In the genomic region with DNA sequence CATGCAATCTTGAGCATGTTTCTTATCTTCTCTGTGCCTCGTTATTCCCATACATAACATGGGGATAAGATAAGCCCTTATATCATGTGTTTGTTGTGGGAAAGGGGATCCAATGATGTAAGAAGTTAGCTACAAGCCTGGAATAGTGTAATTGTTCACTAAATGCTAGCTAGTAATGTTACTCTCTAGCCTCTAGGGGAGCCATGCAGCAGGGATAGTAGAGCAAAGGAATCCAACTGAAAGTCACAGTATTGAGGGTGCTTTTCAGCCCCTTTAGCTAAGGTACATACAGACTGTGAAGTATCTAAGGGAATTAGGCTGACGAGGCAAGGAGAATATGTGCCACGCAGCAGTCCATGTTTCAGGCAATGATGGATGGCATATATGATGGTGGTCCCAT, we compare ENCODE assay signal across 9 cellular contexts. TPM values are rescaled to one million over a fixed set of nuclear protein-coding genes. Genes with fewer than 3 reads are reported as not detected.
A peak's percentile ranks its signal among the peaks of the same experiment; 100 is the strongest.
DNase-seq lines count a peak whose midpoint lies in the region; ATAC-seq, FAIRE-seq and TF ChIP-seq lines count a peak whose summit lies in the region.
"Had no signal": no experiment of that assay in that cellular context is flagged by ENCODE, and none has a peak within 500 bp of the region (broad histone marks: within the 10 kb centered on the region; RNA-seq: fewer than 3 reads in every experiment).

No MANE protein-coding gene starts in this region.

- H3K4me3 ChIP-seq in NB4 (ENCODE audit: low read depth, low read length) (no peak overlapping the region), endodermal cell (ENCODE audit: low read length) (no peak overlapping the region), small intestine (ENCODE audit: low read depth in 1 of 2, low read length in 2 of 2) (no peak overlapping the region)

- peak overlapping the region; percentile 60 for H3K27ac Mint-ChIP-seq in activated T-cell treated with anti-CD3 and anti-CD28 coated beads, Interleukin-2, amount 50 U/mL, for 24 hours
- H3K27ac Mint-ChIP-seq in endodermal cell, result no peak overlapping the region

- no peaks in the 10 kb centered on the region for H3K27me3 ChIP-seq in endodermal cell (ENCODE audit: control insufficient read depth, insufficient read depth, low read length, poor library complexity, severe bottlenecking)
- H3K27me3 ChIP-seq in small intestine (ENCODE audit: control insufficient read depth in 2 of 2, insufficient read depth in 2 of 2, low read length in 2 of 2), result no peaks in the 10 kb centered on the region

- no peaks in the 10 kb centered on the region for H3K27me3 Mint-ChIP-seq in activated T-cell treated with anti-CD3 and anti-CD28 coated beads, Interleukin-2, amount 50 U/mL, for 24 hours
- no peaks in the 10 kb centered on the region for H3K27me3 Mint-ChIP-seq in endodermal cell (ENCODE audit: insufficient read depth)

- H3K9me3 Mint-ChIP-seq in activated T-cell treated with anti-CD3 and anti-CD28 coated beads, Interleukin-2, amount 50 U/mL, for 24 hours, result no peaks in the 10 kb centered on the region
- H3K9me3 Mint-ChIP-seq in endodermal cell, result no peaks in the 10 kb centered on the region

- no peak for TF ChIP-seq POLR2A in NB4 (IDR thresholded peaks at IDR 0.05; ENCODE audit: extremely low read depth, insufficient read length)

- no peak overlapping the region for H3K9ac ChIP-seq in endodermal cell (ENCODE audit: extremely low read depth, low read length, poor library complexity, severe bottlenecking)

- ATAC-seq in GM21529 (IDR thresholded peaks at IDR 0.05; ENCODE audit: unreplicated experiment), result no peak

- no peaks in the 10 kb centered on the region for H3K36me3 Mint-ChIP-seq in activated T-cell treated with anti-CD3 and anti-CD28 coated beads, Interleukin-2, amount 50 U/mL, for 24 hours (ENCODE audit: low read depth)
- H3K36me3 Mint-ChIP-seq in endodermal cell (ENCODE audit: low read depth), result no peaks in the 10 kb centered on the region

- no peak for FAIRE-seq in small intestine (lab: Jason Lieb, UNC)
- FAIRE-seq: colon had no signal

- TF ChIP-seq CTCF in NB4 (IDR thresholded peaks at IDR 0.05; ENCODE audit: low read depth, low read length) (peak; percentile 70), endodermal cell (conservative IDR thresholded peaks at IDR 0.05) (peak; percentile 82)

- H3K36me3 ChIP-seq in endodermal cell (ENCODE audit: control insufficient read depth, insufficient read depth, low read length) (no peaks in the 10 kb centered on the region), small intestine (ENCODE audit: control insufficient read depth in 2 of 2, insufficient read depth in 2 of 2, low read length in 2 of 2) (no peaks in the 10 kb centered on the region)

- H3K4me1 Mint-ChIP-seq in activated T-cell treated with anti-CD3 and anti-CD28 coated beads, Interleukin-2, amount 50 U/mL, for 24 hours (ENCODE audit: low read depth), result peaks cover 61% of the 10 kb centered on the region
- H3K4me1 Mint-ChIP-seq in endodermal cell, result no peaks in the 10 kb centered on the region

- WGBS in endodermal cell (ENCODE audit: insufficient coverage in 1 of 2, insufficient read length in 1 of 2), 2 experiments, result 62 to 67% methylated on average over 2 to 3 of the region's 3 CpGs
- WGBS in small intestine, 3 donors, result 58 to 65% (median 64%) methylated on average over 3 of the region's 3 CpGs

- H3K4me1 ChIP-seq in endodermal cell (ENCODE audit: control insufficient read depth, insufficient read depth, low read length) (no peaks in the 10 kb centered on the region), small intestine (ENCODE audit: control insufficient read depth in 2 of 2, insufficient read depth in 1 of 2, low read depth in 1 of 2, low read length in 1 of 2) (no peaks in the 10 kb centered on the region)

- no peak overlapping the region for H3K4me3 Mint-ChIP-seq in activated T-cell treated with anti-CD3 and anti-CD28 coated beads, Interleukin-2, amount 50 U/mL, for 24 hours
- no peak overlapping the region for H3K4me3 Mint-ChIP-seq in endodermal cell

- no peak for DNase-seq in activated T-cell treated with anti-CD3 and anti-CD28 coated beads, Interleukin-2, amount 50 U/mL, for 24 hours
- no peak for DNase-seq in activated T-cell treated with anti-CD3 and anti-CD28 coated beads for 4 hours
- DNase-seq in NB4 (ENCODE audit: low read depth), result peak; percentile 25
- peak; percentile 64 for DNase-seq in endodermal cell
- peak; percentile 13 for DNase-seq in small intestine
- DNase-seq in activated CD4-positive, alpha-beta T cell treated with anti-CD3 and anti-CD28 coated beads, Interleukin-2, amount 50 U/mL, for 4 hours, result no peak
- DNase-seq in cerebellar nuclear complex (lab: John Stamatoyannopoulos, UW), result no peak

- H3K27ac ChIP-seq in endodermal cell (ENCODE audit: low read depth, low read length) (no peak overlapping the region), small intestine (ENCODE audit: low read depth in 1 of 2, low read length in 1 of 2) (no peak overlapping the region)

- H3K9me3 ChIP-seq in endodermal cell (ENCODE audit: control insufficient read depth, low read length) (no peaks in the 10 kb centered on the region), small intestine (ENCODE audit: control insufficient read depth, low read depth) (no peaks in the 10 kb centered on the region)

RNA-seq across cellular contexts. Expression of gene IL23R, which starts 46.9 kb away (rescaled TPM):
- total RNA-seq in endodermal cell, result not detected
- not detected for polyA plus RNA-seq in endodermal cell (2013, experiment 1 of 2)
- not detected for polyA plus RNA-seq in endodermal cell (2013, experiment 2 of 2)
- polyA plus RNA-seq in small intestine, result under 1 TPM in 1 of 3 donors, not detected in 2; 0.06 TPM

Comparison
In these comparisons a context has a peak if more than half of its experiments do, and no peak if none do; other contexts are left out.
1. DNase-seq: peak in NB4 (single experiment), endodermal cell (single experiment) and small intestine (single experiment); none in activated T-cell treated with anti-CD3 and anti-CD28 coated beads, Interleukin-2, amount 50 U/mL, for 24 hours (single experiment), activated T-cell treated with anti-CD3 and anti-CD28 coated beads for 4 hours (single experiment), activated CD4-positive, alpha-beta T cell treated with anti-CD3 and anti-CD28 coated beads, Interleukin-2, amount 50 U/mL, for 4 hours (0 of 2) and cerebellar nuclear complex (0 of 2).